In the genomic region with DNA sequence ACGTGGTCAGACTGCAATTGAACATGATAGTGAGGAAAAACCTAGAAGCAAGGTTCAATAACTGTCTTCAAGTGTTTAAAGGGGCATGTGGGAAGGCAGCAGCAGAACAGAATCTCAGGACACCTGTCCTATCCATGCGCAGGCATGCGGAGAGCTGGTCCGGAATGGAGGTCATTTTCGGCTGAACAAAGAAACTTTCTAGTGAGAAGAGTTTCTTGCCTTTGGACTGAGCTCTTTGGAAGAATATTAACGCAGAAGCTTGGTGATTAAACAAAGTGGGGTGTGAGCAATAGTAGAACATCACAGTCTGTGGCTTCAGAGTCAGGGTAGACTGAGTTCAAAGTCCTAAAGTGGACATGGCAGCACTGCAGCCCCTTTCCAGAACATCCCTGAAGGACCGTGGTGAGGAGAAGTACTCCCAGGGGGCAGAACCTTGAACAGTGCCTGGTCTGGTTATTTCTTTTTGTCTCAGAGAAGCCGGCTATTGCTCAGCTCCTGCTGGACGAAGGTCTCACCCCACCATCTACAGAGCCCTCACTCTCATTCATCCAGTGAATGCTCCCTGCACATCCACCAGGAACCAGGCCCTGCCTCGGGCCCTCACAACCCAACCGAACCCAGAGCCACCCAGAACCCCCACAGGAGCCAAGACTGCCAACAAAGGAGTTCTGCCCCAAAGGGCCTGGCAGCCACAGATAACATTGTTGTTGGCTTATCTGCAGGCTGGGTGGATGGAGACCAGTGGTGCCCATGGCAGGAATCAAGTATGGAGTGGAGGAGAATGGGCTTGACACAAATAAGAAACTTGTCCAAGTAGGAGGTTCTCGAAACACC, we compare ENCODE assay signal across 18 cellular contexts. TPM values are rescaled to one million over a fixed set of nuclear protein-coding genes. Genes with fewer than 3 reads are reported as not detected.
DNase-seq lines count a peak whose midpoint lies in the region; ATAC-seq, FAIRE-seq and TF ChIP-seq lines count a peak whose summit lies in the region.
"Had no signal": no experiment of that assay in that cellular context is flagged by ENCODE, and none has a peak within 500 bp of the region (broad histone marks: within the 10 kb centered on the region; RNA-seq: fewer than 3 reads in every experiment).

No MANE protein-coding gene starts in this region.

- H3K4me1 ChIP-seq in HEK293 (ENCODE audit: control insufficient read depth, insufficient read depth, low read length) = no peaks in the 10 kb centered on the region
- H3K4me1 ChIP-seq in small intestine (ENCODE audit: control insufficient read depth in 2 of 2, insufficient read depth in 1 of 2, low read depth in 1 of 2, low read length in 1 of 2) = peaks cover 0 to 9% of the 10 kb centered on the region in 2 donors

- H3K9me3 ChIP-seq in HEK293 (ENCODE audit: control insufficient read depth, insufficient read depth, low read depth, low read length) = no peaks in the 10 kb centered on the region
- H3K9me3 ChIP-seq in small intestine (ENCODE audit: control insufficient read depth, low read depth) = no peaks in the 10 kb centered on the region
- H3K9me3 ChIP-seq: HAP-1 had no signal

- no peaks in the 10 kb centered on the region for H3K27me3 ChIP-seq in small intestine (ENCODE audit: control insufficient read depth in 2 of 2, insufficient read depth in 2 of 2, low read length in 2 of 2)

- DNase-seq in HUDEP-2 (lab: John Stamatoyannopoulos, UW; ENCODE audit: unreplicated experiment in 76 of 76) (peak in 48 of 76 experiments; percentile 5 to 67 (median 30)), small intestine (peak; percentile 82), NCI-H2081 (lab: John Stamatoyannopoulos, UW) (no peak), SIG-M5 (lab: John Stamatoyannopoulos, UW) (no peak)
- DNase-seq: C1 segment of cervical spinal cord; Calu3; CD4-positive, alpha-beta memory T cell; COR-L47; DMS53; DMS79 treated with DMSO at 0.1 percent for 48 hours; GF-D8; GOT3 had no signal

- ATAC-seq in HG02588 (IDR thresholded peaks at IDR 0.05; ENCODE audit: unreplicated experiment) = no peak

- H3K4me3 ChIP-seq in HEK293 (ENCODE audit: low read depth, low read length) (no peak overlapping the region), small intestine (ENCODE audit: low read depth in 1 of 2, low read length in 2 of 2) (no peak overlapping the region)
- H3K4me3 ChIP-seq: HAP-1 had no signal

- H3K36me3 ChIP-seq in HEK293 (ENCODE audit: control insufficient read depth in 2 of 2, insufficient read depth in 1 of 2, low read length in 2 of 2) = no peaks in the 10 kb centered on the region
- no peaks in the 10 kb centered on the region for H3K36me3 ChIP-seq in small intestine (ENCODE audit: control insufficient read depth in 2 of 2, insufficient read depth in 2 of 2, low read length in 2 of 2)
- H3K36me3 ChIP-seq: HAP-1 had no signal

- H3K27ac ChIP-seq in HEK293 (ENCODE audit: extremely low read depth, low read depth, low read length) (no peak overlapping the region), small intestine (ENCODE audit: low read depth in 1 of 2, low read length in 1 of 2) (peak overlapping the region; percentile 23 to 59)

- POLR2A ChIA-PET in HEK293 (lab: Yijun Ruan, JAX) = no interaction called here

- CTCF ChIA-PET in HEK293 (lab: Yijun Ruan, JAX) = interaction anchor here (1.4 kb wide), 1 partner anchor 16 kb away, joined by 5 read pairs; no protein-coding TSS in a partner anchor

- no peak for TF ChIP-seq CTCF in HEK293 (tag by site-specific recombination; IDR thresholded peaks at IDR 0.05)

- FAIRE-seq in small intestine (lab: Jason Lieb, UNC) = no peak
- FAIRE-seq: GM12891, GM18507, H54 had no signal

- WGBS in small intestine, 3 donors = 69 to 81% (median 72%) methylated on average over 12 of the region's 12 CpGs

TF ChIP-seq in HEK293, 187 proteins besides CTCF, POLR2A, EP300 and RAD21:
- TF ChIP-seq YY1 (tag by site-specific recombination; IDR thresholded peaks at IDR 0.05) = no peak
- TF ChIP-seq GFI1B (tag by site-specific recombination; IDR thresholded peaks at IDR 0.05) = no peak
- TF ChIP-seq ZNF600 (tag by site-specific recombination; IDR thresholded peaks at IDR 0.05) = 0 out of 2 replicates have a peak, but pooled peaks have one; percentile 41
- no peak for TF ChIP-seq ZNF664 (tag by site-specific recombination; IDR thresholded peaks at IDR 0.05)
TF ChIP-seq in HEK293: peak in this region for 1.

RNA-seq across cellular contexts. Expression of a gene that starts 2.8 kb away (rescaled TPM):
- 100 to 1,000 TPM in 2 of 3 donors, 10 to 100 TPM in 1; 15.8 to 308 (median 196) TPM for polyA plus RNA-seq in small intestine
- polyA plus RNA-seq: CD4-positive, alpha-beta memory T cell had no signal

Comparison
In these comparisons a context has a peak if more than half of its experiments do, and no peak if none do; other contexts are left out.
1. DNase-seq: peak in HUDEP-2 (48 of 76) and small intestine (single experiment); none in NCI-H2081 (0 of 2) and SIG-M5 (single experiment).